ENCODE assay signal across 21 cellular contexts in genomic region chr6:3920321-3920720, GRCh38.
"Had no signal": no experiment of that assay in that cellular context is flagged by ENCODE, and none has a peak within 500 bp of the region (broad histone marks: within the 10 kb centered on the region; RNA-seq: fewer than 3 reads in every experiment).

No MANE protein-coding gene starts in this region.

- H3K27ac ChIP-seq: coronary artery, esophagus squamous epithelium, neutrophil, parathyroid adenoma, sigmoid colon, stomach, tibial artery had no signal

- H3K36me3 ChIP-seq: esophagus squamous epithelium, neutrophil, right atrium auricular region, sigmoid colon, stomach, tibial artery had no signal

- H3K4me3 ChIP-seq: coronary artery, esophagus squamous epithelium, lung, mucosa of descending colon, right atrium auricular region, sigmoid colon, stomach, tibial artery had no signal

- H3K9me3 ChIP-seq: esophagus squamous epithelium, mucosa of descending colon, neutrophil, right atrium auricular region, sigmoid colon, stomach, tibial artery had no signal

- ATAC-seq: mucosa of descending colon; natural killer cell treated with Interleukin-12 subunit alpha and Interleukin-12 subunit beta and Interleukin-15 and Interleukin-18, amount 100 ng/mL, for 72 hours; stimulated activated effector memory CD8-positive, alpha-beta T cell treated with anti-CD3 and anti-CD28 coated beads, Interleukin-12 subunit alpha, Interleukin-12 subunit beta, amount 100 ng/mL, for 72 hours had no signal

- H3K27me3 ChIP-seq: right atrium auricular region, sigmoid colon, stomach, tibial artery had no signal

- H3K4me1 ChIP-seq: parathyroid adenoma had no signal

- FAIRE-seq: endothelial cell of umbilical vein, keratinocyte had no signal

- DNase-seq: dermis blood vessel endothelial cell; effector memory CD4-positive, alpha-beta T cell; esophagus squamous epithelium; foreskin melanocyte; mucosa of descending colon; naive B cell; sigmoid colon; stimulated activated CD4-positive, alpha-beta T cell treated with anti-CD3 and anti-CD28 coated beads, Interleukin-2, amount 100 ng/mL, for 24 hours; stimulated activated CD4-positive, alpha-beta T cell treated with anti-CD3 and anti-CD28 coated beads, Interleukin-4, amount 100 ng/mL, for 24 hours; stimulated activated naive CD4-positive, alpha-beta T cell treated with Interleukin-2 at 50 U/mL for 16 hours; stomach; tibial artery had no signal
